Comparison of ENCODE assay signal across 1 cellular context in the genomic region with DNA sequence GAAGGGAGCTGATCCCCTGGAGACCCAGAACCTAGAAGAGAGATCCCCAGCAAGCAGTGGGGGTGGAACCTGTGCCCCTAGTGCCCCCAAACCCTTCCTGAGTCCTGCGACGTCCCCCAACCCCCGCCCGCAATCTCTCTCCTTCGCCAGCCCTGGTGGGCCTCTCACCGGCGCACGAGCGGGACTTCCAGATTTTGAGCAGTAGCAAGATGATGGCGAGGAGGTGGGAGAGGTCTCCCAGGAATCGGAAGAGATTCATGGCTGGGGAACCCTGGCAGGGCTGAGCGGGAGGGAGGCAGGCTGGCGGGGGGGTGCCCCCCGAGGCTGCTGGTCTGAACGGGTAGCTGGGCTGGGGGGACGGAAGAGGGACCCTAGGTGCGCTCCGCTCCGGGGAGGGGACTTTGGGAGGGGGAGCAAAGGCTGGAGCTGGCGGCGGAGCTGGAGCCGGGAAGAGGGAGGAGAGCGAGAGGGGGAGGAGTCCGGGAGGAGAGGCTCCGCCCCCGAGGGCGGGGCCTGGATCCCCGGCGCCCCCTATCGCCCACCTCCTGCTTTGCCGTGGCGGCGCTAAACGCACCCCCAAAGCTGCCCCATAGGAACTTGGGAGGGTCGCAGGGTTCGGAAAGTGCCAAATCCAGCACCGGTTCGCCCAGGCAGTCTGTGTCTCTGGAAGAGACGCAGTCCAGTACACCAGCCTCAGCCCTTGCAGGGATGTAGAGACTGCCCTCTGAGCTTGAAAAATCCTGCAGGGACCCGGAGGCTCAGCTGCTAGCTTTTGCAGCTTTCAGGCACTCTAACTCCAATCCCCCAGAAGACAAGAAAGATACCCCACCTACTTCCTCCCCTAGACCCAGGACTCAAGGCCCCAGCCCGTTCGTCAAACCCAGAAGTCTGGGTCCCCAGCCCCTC.
TF ChIP-seq lines count a peak whose summit lies in the region.

A gene (minus strand): TSS at position 452 of the 906 bp plus-strand sequence. CDS start 193 bp downstream, at position 259.

TF ChIP-seq in IMR-90, 13 proteins besides CTCF, POLR2A, EP300 and RAD21:
- TF ChIP-seq, protein P1, sequence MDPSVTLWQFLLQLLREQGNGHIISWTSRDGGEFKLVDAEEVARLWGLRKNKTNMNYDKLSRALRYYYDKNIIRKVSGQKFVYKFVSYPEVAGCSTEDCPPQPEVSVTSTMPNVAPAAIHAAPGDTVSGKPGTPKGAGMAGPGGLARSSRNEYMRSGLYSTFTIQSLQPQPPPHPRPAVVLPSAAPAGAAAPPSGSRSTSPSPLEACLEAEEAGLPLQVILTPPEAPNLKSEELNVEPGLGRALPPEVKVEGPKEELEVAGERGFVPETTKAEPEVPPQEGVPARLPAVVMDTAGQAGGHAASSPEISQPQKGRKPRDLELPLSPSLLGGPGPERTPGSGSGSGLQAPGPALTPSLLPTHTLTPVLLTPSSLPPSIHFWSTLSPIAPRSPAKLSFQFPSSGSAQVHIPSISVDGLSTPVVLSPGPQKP (IDR thresholded peaks at IDR 0.05; ENCODE audit: borderline replicate concordance, low read depth, low read length): no peak
- no peak for TF ChIP-seq CEBPB (IDR thresholded peaks at IDR 0.05; ENCODE audit: low read depth, low read length)
- TF ChIP-seq MXI1 (IDR thresholded peaks at IDR 0.05; ENCODE audit: borderline replicate concordance, low read depth, low read length): no peak
- TF ChIP-seq MAZ (IDR thresholded peaks at IDR 0.05; ENCODE audit: borderline replicate concordance, low read depth, low read length): peak; percentile 84
- TF ChIP-seq SMC3 (IDR thresholded peaks at IDR 0.05; ENCODE audit: low read depth, low read length): peak; percentile 45
- no peak for TF ChIP-seq RCOR1 (IDR thresholded peaks at IDR 0.05; ENCODE audit: insufficient replicate concordance, low read length)
